Comparison of ENCODE assay signal across 12 cellular contexts in genomic region chr12:64009321-64010068, GRCh38.
DNase-seq lines count a peak whose midpoint lies in the region; ATAC-seq and TF ChIP-seq lines count a peak whose summit lies in the region.
"Had no signal": no experiment of that assay in that cellular context is flagged by ENCODE, and none has a peak within 500 bp of the region (broad histone marks: within the 10 kb centered on the region; RNA-seq: fewer than 3 reads in every experiment).

No MANE protein-coding gene starts in this region.

- no peaks in the 10 kb centered on the region for H3K9me3 ChIP-seq in osteoblast (ENCODE audit: low read depth, low read length)
- no peaks in the 10 kb centered on the region for H3K9me3 ChIP-seq in heart left ventricle
- H3K9me3 ChIP-seq: heart right ventricle had no signal

- 95 to 97% (median 96%) methylated on average over 4 of the region's 4 CpGs for WGBS in heart left ventricle, 4 donors

- H3K36me3 ChIP-seq in osteoblast (ENCODE audit: insufficient read depth, low read length) (no peaks in the 10 kb centered on the region), heart left ventricle (no peaks in the 10 kb centered on the region)
- H3K36me3 ChIP-seq: heart right ventricle had no signal

- DNase-seq in osteoblast (ENCODE audit: insufficient read length, low spot score, missing footprints) (no peak), medulla oblongata (ENCODE audit: extremely low spot score) (no peak), heart left ventricle (no peak), C1 segment of cervical spinal cord (lab: John Stamatoyannopoulos, UW) (no peak)
- DNase-seq in activated CD8-positive, alpha-beta memory T cell treated with anti-CD3 and anti-CD28 coated beads, Interleukin-2, amount 50 U/mL, for 4 hours, result no peak
- DNase-seq: activated CD4-positive, alpha-beta T cell treated with anti-CD3 and anti-CD28 coated beads, Interleukin-2, amount 50 U/mL, for 1 hour; heart right ventricle; stimulated activated CD8-positive, alpha-beta memory T cell treated with anti-CD3 and anti-CD28 coated beads, Interleukin-4, amount 100 ng/mL, for 48 hours had no signal

- no peak for TF ChIP-seq CTCF in osteoblast (IDR thresholded peaks at IDR 0.05; ENCODE audit: extremely low read depth, low read depth, low read length)
- no peak for TF ChIP-seq CTCF in heart left ventricle (IDR thresholded peaks at IDR 0.05)

- H3K79me2 ChIP-seq in osteoblast (ENCODE audit: insufficient read depth, low read length), result peaks cover 37% of the 10 kb centered on the region

- intact Hi-C loops in heart left ventricle (cut with DNase I), result no loop called here

- H3K4me3 ChIP-seq in osteoblast (ENCODE audit: insufficient read depth, low read length) (no peak overlapping the region), heart left ventricle (no peak overlapping the region)
- H3K4me3 ChIP-seq: heart right ventricle, K562 had no signal

- H3K27ac ChIP-seq in osteoblast (ENCODE audit: low read depth, low read length) (peak overlapping the region; percentile 84), heart left ventricle (peak overlapping the region in 1 of 12 donors; percentile 56)
- H3K27ac ChIP-seq: heart right ventricle had no signal

- H4K20me1 ChIP-seq in osteoblast (ENCODE audit: insufficient read depth, low read length), result no peaks in the 10 kb centered on the region

- no peak for TF ChIP-seq POLR2A in heart left ventricle (IDR thresholded peaks at IDR 0.05)

- H3K4me1 ChIP-seq in osteoblast (ENCODE audit: insufficient read depth, low read length) (peaks cover 43% of the 10 kb centered on the region), heart left ventricle (peaks cover 0 to 9% (median 4%) of the 10 kb centered on the region in 12 donors)

- H3K27me3 ChIP-seq in osteoblast (ENCODE audit: insufficient read depth, low read length) (no peaks in the 10 kb centered on the region), heart left ventricle (no peaks in the 10 kb centered on the region)
- H3K27me3 ChIP-seq: heart right ventricle had no signal

- ATAC-seq in GM19324 (IDR thresholded peaks at IDR 0.05; ENCODE audit: low FRiP score, unreplicated experiment), result peak; percentile 37
- ATAC-seq in HG02588 (IDR thresholded peaks at IDR 0.05; ENCODE audit: unreplicated experiment), result peak; percentile 38
- ATAC-seq in HG03432 (IDR thresholded peaks at IDR 0.05; ENCODE audit: unreplicated experiment), result peak; percentile 57
- ATAC-seq in heart left ventricle, result no peak
- ATAC-seq: heart right ventricle, K562 had no signal

- peak overlapping the region; percentile 47 for H3K4me2 ChIP-seq in osteoblast (ENCODE audit: insufficient read depth, low read length)

- H2AFZ ChIP-seq in osteoblast (ENCODE audit: low read length), result no peak overlapping the region

Comparison
In these comparisons a context has a peak if more than half of its experiments do, and no peak if none do; other contexts are left out.
1. ATAC-seq: peak in GM19324 (single experiment), HG02588 (single experiment) and HG03432 (single experiment); none in heart left ventricle (0 of 4).